1 cellular context compared by ENCODE assay signal in genomic region chr3:177358085-177358967, GRCh38.
TF ChIP-seq lines count a peak whose summit lies in the region.

No MANE protein-coding gene starts in this region.

TF ChIP-seq in HepG2, 621 proteins besides CTCF, POLR2A, EP300 and RAD21 (continued from another document and continues in another):
- no peak for TF ChIP-seq ZNF142 (CRISPR knock-in tag; IDR thresholded peaks at IDR 0.05)
- TF ChIP-seq FOXJ3 (CRISPR knock-in tag; IDR thresholded peaks at IDR 0.05; ENCODE audit: borderline replicate concordance): no peak
- TF ChIP-seq TAF15 (IDR thresholded peaks at IDR 0.05; ENCODE audit: low read depth, low read length, poor library complexity, severe bottlenecking): no peak
- no peak for TF ChIP-seq MAF1 (CRISPR knock-in tag; IDR thresholded peaks at IDR 0.05; ENCODE audit: borderline replicate concordance)
- no peak for TF ChIP-seq ZNF274 (CRISPR knock-in tag; IDR thresholded peaks at IDR 0.05)
- 0 out of 2 replicates have a peak, but pooled peaks have one; percentile 11 for TF ChIP-seq HNRNPL (IDR thresholded peaks at IDR 0.05; ENCODE audit: low read depth, low read length)
- no peak for TF ChIP-seq NFKBIZ (CRISPR knock-in tag; IDR thresholded peaks at IDR 0.05)
- TF ChIP-seq ZNF33B (CRISPR knock-in tag; IDR thresholded peaks at IDR 0.05): no peak
- no peak for TF ChIP-seq ZNF143 (CRISPR knock-in tag; IDR thresholded peaks at IDR 0.05)
- no peak for TF ChIP-seq ZC3H13 (CRISPR knock-in tag; IDR thresholded peaks at IDR 0.05)
- TF ChIP-seq ZNF543 (CRISPR knock-in tag; IDR thresholded peaks at IDR 0.05): no peak
- TF ChIP-seq, protein P1, sequence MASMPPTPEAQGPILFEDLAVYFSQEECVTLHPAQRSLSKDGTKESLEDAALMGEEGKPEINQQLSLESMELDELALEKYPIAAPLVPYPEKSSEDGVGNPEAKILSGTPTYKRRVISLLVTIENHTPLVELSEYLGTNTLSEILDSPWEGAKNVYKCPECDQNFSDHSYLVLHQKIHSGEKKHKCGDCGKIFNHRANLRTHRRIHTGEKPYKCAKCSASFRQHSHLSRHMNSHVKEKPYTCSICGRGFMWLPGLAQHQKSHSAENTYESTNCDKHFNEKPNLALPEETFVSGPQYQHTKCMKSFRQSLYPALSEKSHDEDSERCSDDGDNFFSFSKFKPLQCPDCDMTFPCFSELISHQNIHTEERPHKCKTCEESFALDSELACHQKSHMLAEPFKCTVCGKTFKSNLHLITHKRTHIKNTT (CRISPR knock-in tag; IDR thresholded peaks at IDR 0.05): no peak
- no peak for TF ChIP-seq ZNF563 (CRISPR knock-in tag; IDR thresholded peaks at IDR 0.05)
- peak; percentile 86 for TF ChIP-seq SOX13 (IDR thresholded peaks at IDR 0.05)
- peak in 1 of 2 experiments; percentile 91; a peak in 2 of 4 replicates for TF ChIP-seq SOX13 (CRISPR knock-in tag; conservative IDR thresholded peaks at IDR 0.05 in 1 of 2, IDR thresholded peaks at IDR 0.05 in 1 of 2)
- TF ChIP-seq DMAP1 (CRISPR knock-in tag; IDR thresholded peaks at IDR 0.05): no peak; the same call in 1 of the 2 replicates
- TF ChIP-seq, protein P2, sequence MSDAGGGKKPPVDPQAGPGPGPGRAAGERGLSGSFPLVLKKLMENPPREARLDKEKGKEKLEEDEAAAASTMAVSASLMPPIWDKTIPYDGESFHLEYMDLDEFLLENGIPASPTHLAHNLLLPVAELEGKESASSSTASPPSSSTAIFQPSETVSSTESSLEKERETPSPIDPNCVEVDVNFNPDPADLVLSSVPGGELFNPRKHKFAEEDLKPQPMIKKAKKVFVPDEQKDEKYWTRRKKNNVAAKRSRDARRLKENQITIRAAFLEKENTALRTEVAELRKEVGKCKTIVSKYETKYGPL (CRISPR knock-in tag; IDR thresholded peaks at IDR 0.05): peak; percentile 12; the same call in 1 of the 2 replicates
- TF ChIP-seq ZNF674 (CRISPR knock-in tag; IDR thresholded peaks at IDR 0.05; ENCODE audit: low read depth): no peak
- TF ChIP-seq NFIC (IDR thresholded peaks at IDR 0.05; ENCODE audit: low read length): peak; percentile 35; the same call in 1 of the 2 replicates
- no peak for TF ChIP-seq ZNF367 (CRISPR knock-in tag; IDR thresholded peaks at IDR 0.05; ENCODE audit: borderline replicate concordance)
- no peak for TF ChIP-seq ZNF207 (IDR thresholded peaks at IDR 0.05; ENCODE audit: borderline replicate concordance)
- TF ChIP-seq, protein P3, sequence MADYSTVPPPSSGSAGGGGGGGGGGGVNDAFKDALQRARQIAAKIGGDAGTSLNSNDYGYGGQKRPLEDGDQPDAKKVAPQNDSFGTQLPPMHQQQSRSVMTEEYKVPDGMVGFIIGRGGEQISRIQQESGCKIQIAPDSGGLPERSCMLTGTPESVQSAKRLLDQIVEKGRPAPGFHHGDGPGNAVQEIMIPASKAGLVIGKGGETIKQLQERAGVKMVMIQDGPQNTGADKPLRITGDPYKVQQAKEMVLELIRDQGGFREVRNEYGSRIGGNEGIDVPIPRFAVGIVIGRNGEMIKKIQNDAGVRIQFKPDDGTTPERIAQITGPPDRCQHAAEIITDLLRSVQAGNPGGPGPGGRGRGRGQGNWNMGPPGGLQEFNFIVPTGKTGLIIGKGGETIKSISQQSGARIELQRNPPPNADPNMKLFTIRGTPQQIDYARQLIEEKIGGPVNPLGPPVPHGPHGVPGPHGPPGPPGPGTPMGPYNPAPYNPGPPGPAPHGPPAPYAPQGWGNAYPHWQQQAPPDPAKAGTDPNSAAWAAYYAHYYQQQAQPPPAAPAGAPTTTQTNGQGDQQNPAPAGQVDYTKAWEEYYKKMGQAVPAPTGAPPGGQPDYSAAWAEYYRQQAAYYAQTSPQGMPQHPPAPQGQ (CRISPR knock-in tag; IDR thresholded peaks at IDR 0.05; ENCODE audit: borderline replicate concordance): no peak
- no peak for TF ChIP-seq NFIB (CRISPR knock-in tag; IDR thresholded peaks at IDR 0.05; ENCODE audit: borderline replicate concordance)
- no peak for TF ChIP-seq MTF1 (CRISPR knock-in tag; IDR thresholded peaks at IDR 0.05)
- TF ChIP-seq KDM5A (IDR thresholded peaks at IDR 0.05; ENCODE audit: borderline replicate concordance, low read length): no peak; the same call in 1 of the 2 replicates
- TF ChIP-seq ZSCAN12 (CRISPR knock-in tag; IDR thresholded peaks at IDR 0.05): no peak
- no peak for TF ChIP-seq ZFYVE20 (CRISPR knock-in tag; IDR thresholded peaks at IDR 0.05; ENCODE audit: borderline replicate concordance, low read depth)
- no peak for TF ChIP-seq TBX3 (IDR thresholded peaks at IDR 0.05; ENCODE audit: borderline replicate concordance)
- TF ChIP-seq, protein P4, sequence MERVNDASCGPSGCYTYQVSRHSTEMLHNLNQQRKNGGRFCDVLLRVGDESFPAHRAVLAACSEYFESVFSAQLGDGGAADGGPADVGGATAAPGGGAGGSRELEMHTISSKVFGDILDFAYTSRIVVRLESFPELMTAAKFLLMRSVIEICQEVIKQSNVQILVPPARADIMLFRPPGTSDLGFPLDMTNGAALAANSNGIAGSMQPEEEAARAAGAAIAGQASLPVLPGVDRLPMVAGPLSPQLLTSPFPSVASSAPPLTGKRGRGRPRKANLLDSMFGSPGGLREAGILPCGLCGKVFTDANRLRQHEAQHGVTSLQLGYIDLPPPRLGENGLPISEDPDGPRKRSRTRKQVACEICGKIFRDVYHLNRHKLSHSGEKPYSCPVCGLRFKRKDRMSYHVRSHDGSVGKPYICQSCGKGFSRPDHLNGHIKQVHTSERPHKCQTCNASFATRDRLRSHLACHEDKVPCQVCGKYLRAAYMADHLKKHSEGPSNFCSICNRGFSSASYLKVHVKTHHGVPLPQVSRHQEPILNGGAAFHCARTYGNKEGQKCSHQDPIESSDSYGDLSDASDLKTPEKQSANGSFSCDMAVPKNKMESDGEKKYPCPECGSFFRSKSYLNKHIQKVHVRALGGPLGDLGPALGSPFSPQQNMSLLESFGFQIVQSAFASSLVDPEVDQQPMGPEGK (CRISPR knock-in tag; IDR thresholded peaks at IDR 0.05): peak; percentile 61
- no peak for TF ChIP-seq ZNF569 (CRISPR knock-in tag; IDR thresholded peaks at IDR 0.05; ENCODE audit: borderline replicate concordance)
- TF ChIP-seq ZUFSP (CRISPR knock-in tag; IDR thresholded peaks at IDR 0.05; ENCODE audit: borderline replicate concordance): no peak
- TF ChIP-seq KLF11 (CRISPR knock-in tag; IDR thresholded peaks at IDR 0.05): peak; percentile 20; the same call in 1 of the 2 replicates
- TF ChIP-seq PCBP1 (IDR thresholded peaks at IDR 0.05; ENCODE audit: borderline replicate concordance, low read depth, low read length): no peak
- TF ChIP-seq AFF4 (CRISPR knock-in tag; IDR thresholded peaks at IDR 0.05): no peak
- no peak for TF ChIP-seq HNRNPLL (IDR thresholded peaks at IDR 0.05; ENCODE audit: low read depth, low read length, poor library complexity, severe bottlenecking)
- TF ChIP-seq SAFB2 (CRISPR knock-in tag; IDR thresholded peaks at IDR 0.05; ENCODE audit: borderline replicate concordance, low read depth): peak; percentile 46; the same call in 1 of the 2 replicates
- no peak for TF ChIP-seq STAT6 (CRISPR knock-in tag; IDR thresholded peaks at IDR 0.05; ENCODE audit: borderline replicate concordance)
- no peak for TF ChIP-seq TIGD3 (CRISPR knock-in tag; IDR thresholded peaks at IDR 0.05; ENCODE audit: borderline replicate concordance)
- no peak for TF ChIP-seq TARDBP (CRISPR knock-in tag; IDR thresholded peaks at IDR 0.05)
